ENCODE assay signal across 1 cellular context in the genomic region with DNA sequence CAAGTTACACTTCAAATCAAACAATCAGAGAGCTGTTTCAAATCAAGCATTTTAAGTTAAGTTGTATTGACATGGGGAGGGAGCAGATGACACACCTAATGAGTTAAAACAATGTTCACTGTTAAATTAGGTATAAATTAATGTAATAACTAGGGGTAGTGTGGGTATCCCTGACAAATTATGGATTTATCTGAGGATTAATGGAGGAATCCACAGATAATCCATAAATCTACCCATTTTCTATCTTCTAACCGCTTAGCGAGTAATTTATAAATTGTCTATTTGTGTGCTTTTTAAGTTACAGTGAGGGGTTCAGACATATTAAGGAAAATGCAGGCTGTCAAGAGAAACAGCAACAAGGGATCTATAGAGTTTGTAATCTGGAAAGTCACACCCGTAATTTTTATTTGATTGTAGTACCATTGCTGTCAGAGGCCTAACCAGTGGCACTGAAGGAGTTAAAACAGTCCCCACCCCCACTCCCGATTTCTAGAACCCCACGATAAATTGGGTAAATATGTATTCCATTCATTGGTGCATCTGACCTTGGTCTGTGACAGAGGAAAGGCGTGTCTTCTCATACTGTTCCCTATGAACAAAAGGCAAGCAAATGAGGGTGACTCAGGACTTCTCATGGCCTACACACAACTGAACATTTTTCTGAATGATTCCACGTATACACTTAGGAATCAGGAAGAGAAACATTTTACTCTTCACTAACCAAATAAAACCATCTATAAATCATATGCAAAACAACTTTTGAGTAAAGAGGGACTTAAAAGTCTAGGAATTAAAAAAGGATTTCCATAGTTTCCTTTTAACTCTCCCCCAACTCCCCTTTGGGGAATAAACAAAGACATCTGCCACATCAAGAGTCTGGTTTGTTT.
A peak's percentile ranks its signal among the peaks of the same experiment; 100 is the strongest.
TF ChIP-seq lines count a peak whose summit lies in the region.

No MANE protein-coding gene starts in this region.

TF ChIP-seq in GM12878, 131 proteins besides CTCF, POLR2A, EP300 and RAD21 (continued from another document and continues in another):
- TF ChIP-seq, protein P1, sequence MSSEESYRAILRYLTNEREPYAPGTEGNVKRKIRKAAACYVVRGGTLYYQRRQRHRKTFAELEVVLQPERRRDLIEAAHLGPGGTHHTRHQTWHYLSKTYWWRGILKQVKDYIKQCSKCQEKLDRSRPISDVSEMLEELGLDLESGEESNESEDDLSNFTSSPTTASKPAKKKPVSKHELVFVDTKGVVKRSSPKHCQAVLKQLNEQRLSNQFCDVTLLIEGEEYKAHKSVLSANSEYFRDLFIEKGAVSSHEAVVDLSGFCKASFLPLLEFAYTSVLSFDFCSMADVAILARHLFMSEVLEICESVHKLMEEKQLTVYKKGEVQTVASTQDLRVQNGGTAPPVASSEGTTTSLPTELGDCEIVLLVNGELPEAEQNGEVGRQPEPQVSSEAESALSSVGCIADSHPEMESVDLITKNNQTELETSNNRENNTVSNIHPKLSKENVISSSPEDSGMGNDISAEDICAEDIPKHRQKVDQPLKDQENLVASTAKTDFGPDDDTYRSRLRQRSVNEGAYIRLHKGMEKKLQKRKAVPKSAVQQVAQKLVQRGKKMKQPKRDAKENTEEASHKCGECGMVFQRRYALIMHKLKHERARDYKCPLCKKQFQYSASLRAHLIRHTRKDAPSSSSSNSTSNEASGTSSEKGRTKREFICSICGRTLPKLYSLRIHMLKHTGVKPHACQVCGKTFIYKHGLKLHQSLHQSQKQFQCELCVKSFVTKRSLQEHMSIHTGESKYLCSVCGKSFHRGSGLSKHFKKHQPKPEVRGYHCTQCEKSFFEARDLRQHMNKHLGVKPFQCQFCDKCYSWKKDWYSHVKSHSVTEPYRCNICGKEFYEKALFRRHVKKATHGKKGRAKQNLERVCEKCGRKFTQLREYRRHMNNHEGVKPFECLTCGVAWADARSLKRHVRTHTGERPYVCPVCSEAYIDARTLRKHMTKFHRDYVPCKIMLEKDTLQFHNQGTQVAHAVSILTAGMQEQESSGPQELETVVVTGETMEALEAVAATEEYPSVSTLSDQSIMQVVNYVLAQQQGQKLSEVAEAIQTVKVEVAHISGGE (CRISPR knock-in tag; IDR thresholded peaks at IDR 0.05): no peak
- TF ChIP-seq, protein P2, sequence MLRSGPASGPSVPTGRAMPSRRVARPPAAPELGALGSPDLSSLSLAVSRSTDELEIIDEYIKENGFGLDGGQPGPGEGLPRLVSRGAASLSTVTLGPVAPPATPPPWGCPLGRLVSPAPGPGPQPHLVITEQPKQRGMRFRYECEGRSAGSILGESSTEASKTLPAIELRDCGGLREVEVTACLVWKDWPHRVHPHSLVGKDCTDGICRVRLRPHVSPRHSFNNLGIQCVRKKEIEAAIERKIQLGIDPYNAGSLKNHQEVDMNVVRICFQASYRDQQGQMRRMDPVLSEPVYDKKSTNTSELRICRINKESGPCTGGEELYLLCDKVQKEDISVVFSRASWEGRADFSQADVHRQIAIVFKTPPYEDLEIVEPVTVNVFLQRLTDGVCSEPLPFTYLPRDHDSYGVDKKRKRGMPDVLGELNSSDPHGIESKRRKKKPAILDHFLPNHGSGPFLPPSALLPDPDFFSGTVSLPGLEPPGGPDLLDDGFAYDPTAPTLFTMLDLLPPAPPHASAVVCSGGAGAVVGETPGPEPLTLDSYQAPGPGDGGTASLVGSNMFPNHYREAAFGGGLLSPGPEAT (IDR thresholded peaks at IDR 0.05; ENCODE audit: low read depth): peak; percentile 63
- TF ChIP-seq POLR2AphosphoS2 (IDR thresholded peaks at IDR 0.05; ENCODE audit: low read depth, low read length) (peak; percentile 80), SIN3A (IDR thresholded peaks at IDR 0.05; ENCODE audit: low read depth, low read length) (no peak), BCL11A (IDR thresholded peaks at IDR 0.05; ENCODE audit: low read depth, low read length) (no peak), FOS (IDR thresholded peaks at IDR 0.05; ENCODE audit: borderline replicate concordance, extremely low read depth, insufficient read length) (no peak), RFX5 (IDR thresholded peaks at IDR 0.05; ENCODE audit: low read depth, low read length) (no peak), NRF1 (conservative IDR thresholded peaks at IDR 0.05; ENCODE audit: low read depth, low read length) (no peak), RBBP5 (conservative IDR thresholded peaks at IDR 0.05) (no peak), SREBF2 (IDR thresholded peaks at IDR 0.05; ENCODE audit: low read length) (no peak), STAT1 (conservative IDR thresholded peaks at IDR 0.05) (no peak), PML (IDR thresholded peaks at IDR 0.05; ENCODE audit: low read length) (no peak), PAX5 (IDR thresholded peaks at IDR 0.05; ENCODE audit: borderline replicate concordance, low read depth, low read length) (0 out of 2 replicates have a peak, but pooled peaks have one; percentile 35), MTA2 (IDR thresholded peaks at IDR 0.05; ENCODE audit: low read depth) (peak; percentile 52), CHD2 (IDR thresholded peaks at IDR 0.05; ENCODE audit: borderline replicate concordance, low read depth, low read length) (peak; percentile 65; the same call in 1 of the 2 replicates), BRCA1 (IDR thresholded peaks at IDR 0.05; ENCODE audit: low read depth, low read length) (no peak), NBN (IDR thresholded peaks at IDR 0.05) (0 out of 2 replicates have a peak, but pooled peaks have one; percentile 54), ZNF274 (IDR thresholded peaks at IDR 0.05; ENCODE audit: insufficient read depth, insufficient read length) (no peak), SP1 (IDR thresholded peaks at IDR 0.05; ENCODE audit: low read depth, low read length) (no peak), RCOR1 (conservative IDR thresholded peaks at IDR 0.05; ENCODE audit: low read depth, low read length) (no peak), CREB1 (IDR thresholded peaks at IDR 0.05; ENCODE audit: low read depth) (no peak), RB1 (IDR thresholded peaks at IDR 0.05; ENCODE audit: borderline replicate concordance) (no peak), SMC3 (IDR thresholded peaks at IDR 0.05; ENCODE audit: borderline replicate concordance, low read length) (0 out of 2 replicates have a peak, but pooled peaks have one; percentile 3), NR2C2 (IDR thresholded peaks at IDR 0.05; ENCODE audit: borderline replicate concordance, control insufficient read depth, insufficient read length, low read depth) (no peak), POU2F2 (IDR thresholded peaks at IDR 0.05; ENCODE audit: borderline replicate concordance, low read depth, low read length) (0 out of 3 replicates have a peak, but pooled peaks have one; percentile 45), KDM1A (IDR thresholded peaks at IDR 0.05; ENCODE audit: borderline replicate concordance) (no peak), ZNF384 (IDR thresholded peaks at IDR 0.05; ENCODE audit: borderline replicate concordance, low read depth, low read length) (no peak), IKZF1 (conservative IDR thresholded peaks at IDR 0.05) (peak; percentile 44; the same call in 1 of the 2 replicates), TBL1XR1 (IDR thresholded peaks at IDR 0.05; ENCODE audit: low read depth, low read length) (no peak), CHD1 (IDR thresholded peaks at IDR 0.05; ENCODE audit: low read depth, low read length) (peak; percentile 14; the same call in 1 of the 2 replicates), MYB (IDR thresholded peaks at IDR 0.05; ENCODE audit: borderline replicate concordance, low read depth, low read length) (no peak), BMI1 (IDR thresholded peaks at IDR 0.05; ENCODE audit: borderline replicate concordance) (no peak), IRF4 (IDR thresholded peaks at IDR 0.05; ENCODE audit: low read depth, low read length) (no peak)
- TF ChIP-seq, protein P3, sequence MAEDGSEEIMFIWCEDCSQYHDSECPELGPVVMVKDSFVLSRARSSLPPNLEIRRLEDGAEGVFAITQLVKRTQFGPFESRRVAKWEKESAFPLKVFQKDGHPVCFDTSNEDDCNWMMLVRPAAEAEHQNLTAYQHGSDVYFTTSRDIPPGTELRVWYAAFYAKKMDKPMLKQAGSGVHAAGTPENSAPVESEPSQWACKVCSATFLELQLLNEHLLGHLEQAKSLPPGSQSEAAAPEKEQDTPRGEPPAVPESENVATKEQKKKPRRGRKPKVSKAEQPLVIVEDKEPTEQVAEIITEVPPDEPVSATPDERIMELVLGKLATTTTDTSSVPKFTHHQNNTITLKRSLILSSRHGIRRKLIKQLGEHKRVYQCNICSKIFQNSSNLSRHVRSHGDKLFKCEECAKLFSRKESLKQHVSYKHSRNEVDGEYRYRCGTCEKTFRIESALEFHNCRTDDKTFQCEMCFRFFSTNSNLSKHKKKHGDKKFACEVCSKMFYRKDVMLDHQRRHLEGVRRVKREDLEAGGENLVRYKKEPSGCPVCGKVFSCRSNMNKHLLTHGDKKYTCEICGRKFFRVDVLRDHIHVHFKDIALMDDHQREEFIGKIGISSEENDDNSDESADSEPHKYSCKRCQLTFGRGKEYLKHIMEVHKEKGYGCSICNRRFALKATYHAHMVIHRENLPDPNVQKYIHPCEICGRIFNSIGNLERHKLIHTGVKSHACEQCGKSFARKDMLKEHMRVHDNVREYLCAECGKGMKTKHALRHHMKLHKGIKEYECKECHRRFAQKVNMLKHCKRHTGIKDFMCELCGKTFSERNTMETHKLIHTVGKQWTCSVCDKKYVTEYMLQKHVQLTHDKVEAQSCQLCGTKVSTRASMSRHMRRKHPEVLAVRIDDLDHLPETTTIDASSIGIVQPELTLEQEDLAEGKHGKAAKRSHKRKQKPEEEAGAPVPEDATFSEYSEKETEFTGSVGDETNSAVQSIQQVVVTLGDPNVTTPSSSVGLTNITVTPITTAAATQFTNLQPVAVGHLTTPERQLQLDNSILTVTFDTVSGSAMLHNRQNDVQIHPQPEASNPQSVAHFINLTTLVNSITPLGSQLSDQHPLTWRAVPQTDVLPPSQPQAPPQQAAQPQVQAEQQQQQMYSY (CRISPR knock-in tag; IDR thresholded peaks at IDR 0.05): no peak
- TF ChIP-seq, protein P4, sequence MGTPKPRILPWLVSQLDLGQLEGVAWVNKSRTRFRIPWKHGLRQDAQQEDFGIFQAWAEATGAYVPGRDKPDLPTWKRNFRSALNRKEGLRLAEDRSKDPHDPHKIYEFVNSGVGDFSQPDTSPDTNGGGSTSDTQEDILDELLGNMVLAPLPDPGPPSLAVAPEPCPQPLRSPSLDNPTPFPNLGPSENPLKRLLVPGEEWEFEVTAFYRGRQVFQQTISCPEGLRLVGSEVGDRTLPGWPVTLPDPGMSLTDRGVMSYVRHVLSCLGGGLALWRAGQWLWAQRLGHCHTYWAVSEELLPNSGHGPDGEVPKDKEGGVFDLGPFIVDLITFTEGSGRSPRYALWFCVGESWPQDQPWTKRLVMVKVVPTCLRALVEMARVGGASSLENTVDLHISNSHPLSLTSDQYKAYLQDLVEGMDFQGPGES (IDR thresholded peaks at IDR 0.05): no peak
- TF ChIP-seq, protein P5, sequence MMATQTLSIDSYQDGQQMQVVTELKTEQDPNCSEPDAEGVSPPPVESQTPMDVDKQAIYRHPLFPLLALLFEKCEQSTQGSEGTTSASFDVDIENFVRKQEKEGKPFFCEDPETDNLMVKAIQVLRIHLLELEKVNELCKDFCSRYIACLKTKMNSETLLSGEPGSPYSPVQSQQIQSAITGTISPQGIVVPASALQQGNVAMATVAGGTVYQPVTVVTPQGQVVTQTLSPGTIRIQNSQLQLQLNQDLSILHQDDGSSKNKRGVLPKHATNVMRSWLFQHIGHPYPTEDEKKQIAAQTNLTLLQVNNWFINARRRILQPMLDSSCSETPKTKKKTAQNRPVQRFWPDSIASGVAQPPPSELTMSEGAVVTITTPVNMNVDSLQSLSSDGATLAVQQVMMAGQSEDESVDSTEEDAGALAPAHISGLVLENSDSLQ (IDR thresholded peaks at IDR 0.05): no peak
- TF ChIP-seq, protein P6, sequence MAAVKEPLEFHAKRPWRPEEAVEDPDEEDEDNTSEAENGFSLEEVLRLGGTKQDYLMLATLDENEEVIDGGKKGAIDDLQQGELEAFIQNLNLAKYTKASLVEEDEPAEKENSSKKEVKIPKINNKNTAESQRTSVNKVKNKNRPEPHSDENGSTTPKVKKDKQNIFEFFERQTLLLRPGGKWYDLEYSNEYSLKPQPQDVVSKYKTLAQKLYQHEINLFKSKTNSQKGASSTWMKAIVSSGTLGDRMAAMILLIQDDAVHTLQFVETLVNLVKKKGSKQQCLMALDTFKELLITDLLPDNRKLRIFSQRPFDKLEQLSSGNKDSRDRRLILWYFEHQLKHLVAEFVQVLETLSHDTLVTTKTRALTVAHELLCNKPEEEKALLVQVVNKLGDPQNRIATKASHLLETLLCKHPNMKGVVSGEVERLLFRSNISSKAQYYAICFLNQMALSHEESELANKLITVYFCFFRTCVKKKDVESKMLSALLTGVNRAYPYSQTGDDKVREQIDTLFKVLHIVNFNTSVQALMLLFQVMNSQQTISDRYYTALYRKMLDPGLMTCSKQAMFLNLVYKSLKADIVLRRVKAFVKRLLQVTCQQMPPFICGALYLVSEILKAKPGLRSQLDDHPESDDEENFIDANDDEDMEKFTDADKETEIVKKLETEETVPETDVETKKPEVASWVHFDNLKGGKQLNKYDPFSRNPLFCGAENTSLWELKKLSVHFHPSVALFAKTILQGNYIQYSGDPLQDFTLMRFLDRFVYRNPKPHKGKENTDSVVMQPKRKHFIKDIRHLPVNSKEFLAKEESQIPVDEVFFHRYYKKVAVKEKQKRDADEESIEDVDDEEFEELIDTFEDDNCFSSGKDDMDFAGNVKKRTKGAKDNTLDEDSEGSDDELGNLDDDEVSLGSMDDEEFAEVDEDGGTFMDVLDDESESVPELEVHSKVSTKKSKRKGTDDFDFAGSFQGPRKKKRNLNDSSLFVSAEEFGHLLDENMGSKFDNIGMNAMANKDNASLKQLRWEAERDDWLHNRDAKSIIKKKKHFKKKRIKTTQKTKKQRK (IDR thresholded peaks at IDR 0.05; ENCODE audit: low read depth, low read length): no peak
- TF ChIP-seq, protein P7, sequence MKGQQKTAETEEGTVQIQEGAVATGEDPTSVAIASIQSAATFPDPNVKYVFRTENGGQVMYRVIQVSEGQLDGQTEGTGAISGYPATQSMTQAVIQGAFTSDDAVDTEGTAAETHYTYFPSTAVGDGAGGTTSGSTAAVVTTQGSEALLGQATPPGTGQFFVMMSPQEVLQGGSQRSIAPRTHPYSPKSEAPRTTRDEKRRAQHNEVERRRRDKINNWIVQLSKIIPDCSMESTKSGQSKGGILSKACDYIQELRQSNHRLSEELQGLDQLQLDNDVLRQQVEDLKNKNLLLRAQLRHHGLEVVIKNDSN (IDR thresholded peaks at IDR 0.05; ENCODE audit: borderline replicate concordance, extremely low read length, insufficient read depth, low read depth, low read length): no peak
- TF ChIP-seq, protein P8, sequence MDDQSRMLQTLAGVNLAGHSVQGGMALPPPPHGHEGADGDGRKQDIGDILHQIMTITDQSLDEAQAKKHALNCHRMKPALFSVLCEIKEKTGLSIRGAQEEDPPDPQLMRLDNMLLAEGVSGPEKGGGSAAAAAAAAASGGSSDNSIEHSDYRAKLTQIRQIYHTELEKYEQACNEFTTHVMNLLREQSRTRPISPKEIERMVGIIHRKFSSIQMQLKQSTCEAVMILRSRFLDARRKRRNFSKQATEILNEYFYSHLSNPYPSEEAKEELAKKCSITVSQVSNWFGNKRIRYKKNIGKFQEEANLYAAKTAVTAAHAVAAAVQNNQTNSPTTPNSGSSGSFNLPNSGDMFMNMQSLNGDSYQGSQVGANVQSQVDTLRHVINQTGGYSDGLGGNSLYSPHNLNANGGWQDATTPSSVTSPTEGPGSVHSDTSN (IDR thresholded peaks at IDR 0.05; ENCODE audit: insufficient replicate concordance, low read depth, low read length): no peak
